Comparison of ENCODE assay signal across 8 cellular contexts in genomic region chr3:119145500-119146167, GRCh38. TPM values are rescaled to one million over a fixed set of nuclear protein-coding genes. Genes with fewer than 3 reads are reported as not detected.
A peak's percentile ranks its signal among the peaks of the same experiment; 100 is the strongest.
DNase-seq lines count a peak whose midpoint lies in the region; ATAC-seq and TF ChIP-seq lines count a peak whose summit lies in the region.

Gene TEX55, plus strand, starts transcription at chr3:119146165. Its CDS starts 25 bp downstream, at chr3:119146190.

- no peak within 1 kb of the TSS for H3K4me3 ChIP-seq in HEK293 (ENCODE audit: low read depth, low read length)
- H3K4me3 ChIP-seq in iPS DF 6.9 (ENCODE audit: low read length) = no peak within 1 kb of the TSS

- H3K27me3 ChIP-seq in iPS DF 6.9 (ENCODE audit: control insufficient read depth, insufficient read depth, low read length) = no peaks in the 10 kb centered on the region

- H3K27me3 Mint-ChIP-seq in activated T-helper 17 cell treated with anti-CD3 and anti-CD28 coated beads, Interleukin-2, amount 50 U/mL, for 72 hours = no peaks in the 10 kb centered on the region

- POLR2A ChIA-PET in HEK293 (lab: Yijun Ruan, JAX) = no interaction called here

- DNase-seq in 8988T (peak; percentile 22), EL (peak; percentile 59), NCI-H1930 (lab: John Stamatoyannopoulos, UW) (peak; percentile 70 to 79), iPS DF 6.9 (ENCODE audit: low read depth, low spot score) (peak; percentile 41), superior temporal gyrus (ENCODE audit: extremely low spot score) (peak; percentile 51), T-helper 9 cell (no peak)

- no peaks in the 10 kb centered on the region for H3K9me3 Mint-ChIP-seq in activated T-helper 17 cell treated with anti-CD3 and anti-CD28 coated beads, Interleukin-2, amount 50 U/mL, for 72 hours

- H3K4me3 Mint-ChIP-seq in activated T-helper 17 cell treated with anti-CD3 and anti-CD28 coated beads, Interleukin-2, amount 50 U/mL, for 72 hours = no peak within 1 kb of the TSS

- no peak within 1 kb of the TSS for H3K27ac Mint-ChIP-seq in activated T-helper 17 cell treated with anti-CD3 and anti-CD28 coated beads, Interleukin-2, amount 50 U/mL, for 72 hours

- H3K36me3 Mint-ChIP-seq in activated T-helper 17 cell treated with anti-CD3 and anti-CD28 coated beads, Interleukin-2, amount 50 U/mL, for 72 hours (ENCODE audit: low read depth) = no peaks in the 10 kb centered on the region

- no peaks in the 10 kb centered on the region for H3K4me1 Mint-ChIP-seq in activated T-helper 17 cell treated with anti-CD3 and anti-CD28 coated beads, Interleukin-2, amount 50 U/mL, for 72 hours

- no peaks in the 10 kb centered on the region for H3K9me3 ChIP-seq in HEK293 (ENCODE audit: control insufficient read depth, insufficient read depth, low read depth, low read length)
- H3K9me3 ChIP-seq in iPS DF 6.9 (ENCODE audit: control insufficient read depth, insufficient read depth, low read length) = no peaks in the 10 kb centered on the region

- WGBS in iPS DF 6.9 (ENCODE audit: insufficient coverage, insufficient read length) = no CpG with 5 or more reads among the region's 23 CpGs

- H3K36me3 ChIP-seq in HEK293 (ENCODE audit: control insufficient read depth in 2 of 2, insufficient read depth in 1 of 2, low read length in 2 of 2) (no peaks in the 10 kb centered on the region), iPS DF 6.9 (ENCODE audit: control insufficient read depth, insufficient read depth, low read length) (no peaks in the 10 kb centered on the region)

- CTCF ChIA-PET in HEK293 (lab: Yijun Ruan, JAX) = interaction anchor here (0.5 to 2.1 kb wide), 6 partner anchors 10 to 628 kb away, joined by 3 to 11 read pairs (median 4); partner anchors contain the start of gene B4GALT4

- peak; percentile 37; the same call in 1 of the 2 replicates for TF ChIP-seq CTCF in HEK293 (tag by site-specific recombination; IDR thresholded peaks at IDR 0.05)

- H3K4me1 ChIP-seq in HEK293 (ENCODE audit: control insufficient read depth, insufficient read depth, low read length) (no peaks in the 10 kb centered on the region), iPS DF 6.9 (ENCODE audit: control insufficient read depth, insufficient read depth, low read length) (no peaks in the 10 kb centered on the region)

- H3K27ac ChIP-seq in HEK293 (ENCODE audit: extremely low read depth, low read depth, low read length) = no peak within 1 kb of the TSS
- H3K27ac ChIP-seq in iPS DF 6.9 (ENCODE audit: low read length) = no peak within 1 kb of the TSS

- ATAC-seq in activated T-helper 17 cell treated with anti-CD3 and anti-CD28 coated beads, Interleukin-2, amount 50 U/mL, for 72 hours (replicated peaks) = peak; percentile 50

TF ChIP-seq in HEK293, 187 proteins besides CTCF, POLR2A, EP300 and RAD21:
- TF ChIP-seq ZNF558 (tag by site-specific recombination; IDR thresholded peaks at IDR 0.05) (no peak), ZNF654 (tag by site-specific recombination; IDR thresholded peaks at IDR 0.05; ENCODE audit: low read depth) (peak; percentile 60), ZNF132 (tag by site-specific recombination; IDR thresholded peaks at IDR 0.05; ENCODE audit: borderline replicate concordance) (no peak), ZNF112 (tag by site-specific recombination; IDR thresholded peaks at IDR 0.05) (no peak), ZNF510 (tag by site-specific recombination; IDR thresholded peaks at IDR 0.05; ENCODE audit: insufficient replicate concordance) (no peak), KLF16 (tag by site-specific recombination; IDR thresholded peaks at IDR 0.05) (no peak), SP7 (tag by site-specific recombination; IDR thresholded peaks at IDR 0.05) (no peak)
- TF ChIP-seq, protein P1, sequence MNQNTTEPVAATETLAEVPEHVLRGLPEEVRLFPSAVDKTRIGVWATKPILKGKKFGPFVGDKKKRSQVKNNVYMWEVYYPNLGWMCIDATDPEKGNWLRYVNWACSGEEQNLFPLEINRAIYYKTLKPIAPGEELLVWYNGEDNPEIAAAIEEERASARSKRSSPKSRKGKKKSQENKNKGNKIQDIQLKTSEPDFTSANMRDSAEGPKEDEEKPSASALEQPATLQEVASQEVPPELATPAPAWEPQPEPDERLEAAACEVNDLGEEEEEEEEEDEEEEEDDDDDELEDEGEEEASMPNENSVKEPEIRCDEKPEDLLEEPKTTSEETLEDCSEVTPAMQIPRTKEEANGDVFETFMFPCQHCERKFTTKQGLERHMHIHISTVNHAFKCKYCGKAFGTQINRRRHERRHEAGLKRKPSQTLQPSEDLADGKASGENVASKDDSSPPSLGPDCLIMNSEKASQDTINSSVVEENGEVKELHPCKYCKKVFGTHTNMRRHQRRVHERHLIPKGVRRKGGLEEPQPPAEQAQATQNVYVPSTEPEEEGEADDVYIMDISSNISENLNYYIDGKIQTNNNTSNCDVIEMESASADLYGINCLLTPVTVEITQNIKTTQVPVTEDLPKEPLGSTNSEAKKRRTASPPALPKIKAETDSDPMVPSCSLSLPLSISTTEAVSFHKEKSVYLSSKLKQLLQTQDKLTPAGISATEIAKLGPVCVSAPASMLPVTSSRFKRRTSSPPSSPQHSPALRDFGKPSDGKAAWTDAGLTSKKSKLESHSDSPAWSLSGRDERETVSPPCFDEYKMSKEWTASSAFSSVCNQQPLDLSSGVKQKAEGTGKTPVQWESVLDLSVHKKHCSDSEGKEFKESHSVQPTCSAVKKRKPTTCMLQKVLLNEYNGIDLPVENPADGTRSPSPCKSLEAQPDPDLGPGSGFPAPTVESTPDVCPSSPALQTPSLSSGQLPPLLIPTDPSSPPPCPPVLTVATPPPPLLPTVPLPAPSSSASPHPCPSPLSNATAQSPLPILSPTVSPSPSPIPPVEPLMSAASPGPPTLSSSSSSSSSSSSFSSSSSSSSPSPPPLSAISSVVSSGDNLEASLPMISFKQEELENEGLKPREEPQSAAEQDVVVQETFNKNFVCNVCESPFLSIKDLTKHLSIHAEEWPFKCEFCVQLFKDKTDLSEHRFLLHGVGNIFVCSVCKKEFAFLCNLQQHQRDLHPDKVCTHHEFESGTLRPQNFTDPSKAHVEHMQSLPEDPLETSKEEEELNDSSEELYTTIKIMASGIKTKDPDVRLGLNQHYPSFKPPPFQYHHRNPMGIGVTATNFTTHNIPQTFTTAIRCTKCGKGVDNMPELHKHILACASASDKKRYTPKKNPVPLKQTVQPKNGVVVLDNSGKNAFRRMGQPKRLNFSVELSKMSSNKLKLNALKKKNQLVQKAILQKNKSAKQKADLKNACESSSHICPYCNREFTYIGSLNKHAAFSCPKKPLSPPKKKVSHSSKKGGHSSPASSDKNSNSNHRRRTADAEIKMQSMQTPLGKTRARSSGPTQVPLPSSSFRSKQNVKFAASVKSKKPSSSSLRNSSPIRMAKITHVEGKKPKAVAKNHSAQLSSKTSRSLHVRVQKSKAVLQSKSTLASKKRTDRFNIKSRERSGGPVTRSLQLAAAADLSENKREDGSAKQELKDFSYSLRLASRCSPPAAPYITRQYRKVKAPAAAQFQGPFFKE (tag by site-specific recombination; IDR thresholded peaks at IDR 0.05; ENCODE audit: borderline replicate concordance) = no peak
TF ChIP-seq in HEK293: peak in this region for 1.

RNA-seq across cellular contexts. Expression of gene TEX55, which starts in this region (rescaled TPM):
- total RNA-seq in activated T-helper 17 cell treated with anti-CD3 and anti-CD28 coated beads, Interleukin-2, amount 50 U/mL, for 72 hours = not detected

Comparison
In these comparisons a context has a peak if more than half of its experiments do, and no peak if none do; other contexts are left out.
1. Peak in ATAC-seq in activated T-helper 17 cell treated with anti-CD3 and anti-CD28 coated beads, Interleukin-2, amount 50 U/mL, for 72 hours; RNA of the gene not detected or under 1 TPM.